Comparison of ENCODE assay signal across 8 cellular contexts in genomic region chr5:177891547-177892356, GRCh38.
DNase-seq lines count a peak whose midpoint lies in the region; ATAC-seq and TF ChIP-seq lines count a peak whose summit lies in the region.
"Not testable (repeated sequence)": the region's sequence is repeated elsewhere in the genome, so short reads cannot be mapped to it uniquely, and the experiment has no call there.

No MANE protein-coding gene starts in this region.

- H3K9me3 ChIP-seq in fibroblast of lung (ENCODE audit: control insufficient read depth, insufficient read depth, low read depth, low read length): not testable (repeated sequence)

- H3K36me3 Mint-ChIP-seq in WTC11, natural killer cell: not testable (repeated sequence)

- H3K27me3 ChIP-seq in fibroblast of lung (ENCODE audit: control insufficient read depth, insufficient read depth, low read length): not testable (repeated sequence)

- not testable (repeated sequence) for H3K9me3 Mint-ChIP-seq in WTC11; natural killer cell; stimulated activated naive CD8-positive, alpha-beta T cell treated with anti-CD3 and anti-CD28 coated beads, Interleukin-15, amount 100 ng/mL, for 72 hours

- POLR2A ChIA-PET in WTC11 (lab: Charles Lee): not testable (repeated sequence)

- intact Hi-C loops in natural killer cell (cut with micrococcal nuclease): not testable (repeated sequence)

- H3K4me3 ChIP-seq in fibroblast of lung (replicated peaks in 1 of 4; ENCODE audit: control extremely low read depth in 1 of 4, insufficient read depth in 1 of 4, low read depth in 3 of 4, low read length in 4 of 4): not testable (repeated sequence)

- H3K9ac ChIP-seq in fibroblast of lung (ENCODE audit: insufficient read depth, low read length): not testable (repeated sequence)

- H3K79me2 ChIP-seq in fibroblast of lung (ENCODE audit: control insufficient read depth, insufficient read depth, low read length): not testable (repeated sequence)

- H3K4me2 ChIP-seq in fibroblast of lung (ENCODE audit: extremely low read depth, insufficient read depth, low read length): not testable (repeated sequence)

- H3K36me3 ChIP-seq in fibroblast of lung (ENCODE audit: control insufficient read depth, insufficient read depth, low read length): not testable (repeated sequence)

- H3K27me3 Mint-ChIP-seq in WTC11 (ENCODE audit: low read depth); natural killer cell (ENCODE audit: low read depth in 2 of 2); stimulated activated naive CD8-positive, alpha-beta T cell treated with anti-CD3 and anti-CD28 coated beads, Interleukin-15, amount 100 ng/mL, for 72 hours: not testable (repeated sequence)

- H3K27ac Mint-ChIP-seq in WTC11; natural killer cell; stimulated activated naive CD8-positive, alpha-beta T cell treated with anti-CD3 and anti-CD28 coated beads, Interleukin-15, amount 100 ng/mL, for 72 hours: not testable (repeated sequence)

- ATAC-seq in GM18502 (IDR thresholded peaks at IDR 0.05; ENCODE audit: poor library complexity, unreplicated experiment) (peak; percentile 93), GM21526 (IDR thresholded peaks at IDR 0.05; ENCODE audit: low FRiP score, unreplicated experiment) (peak; percentile 85), HG03095 (IDR thresholded peaks at IDR 0.05; ENCODE audit: unreplicated experiment) (peak; percentile 82), WTC11 (peak; percentile 99), natural killer cell (peak; percentile 86 to 99 (median 97))
- peak; percentile 94 for ATAC-seq in stimulated activated naive CD8-positive, alpha-beta T cell treated with anti-CD3 and anti-CD28 coated beads, Interleukin-15, amount 100 ng/mL, for 72 hours

- not testable (repeated sequence) for H3K27ac ChIP-seq in fibroblast of lung (ENCODE audit: insufficient read depth, low read length)

- TF ChIP-seq CTCF in WTC11 (IDR thresholded peaks at IDR 0.05): peak; percentile 36; the same call in 1 of the 2 replicates
- TF ChIP-seq CTCF in fibroblast of lung (conservative IDR thresholded peaks at IDR 0.05 in 1 of 2, IDR thresholded peaks at IDR 0.05 in 1 of 2; ENCODE audit: low read depth in 1 of 2, low read length in 2 of 2): peak; percentile 9 to 18
- peak; percentile 14 for TF ChIP-seq CTCF in natural killer cell (IDR thresholded peaks at IDR 0.05)

- DNase-seq in WTC11 (ENCODE audit: low spot score): peak; percentile 21
- peak; percentile 9 for DNase-seq in activated gamma-delta T cell treated with anti-CD3 and anti-CD28 coated beads, Interleukin-2, amount 50 U/mL, for 16 hours (ENCODE audit: low read depth)
- DNase-seq in fibroblast of lung (ENCODE audit: low read depth in 2 of 2); natural killer cell: not testable (repeated sequence)
- peak; percentile 15 to 35 for DNase-seq in stimulated activated naive CD8-positive, alpha-beta T cell treated with anti-CD3 and anti-CD28 coated beads, Interleukin-15, amount 100 ng/mL, for 72 hours

- H3K4me3 Mint-ChIP-seq in WTC11; natural killer cell; stimulated activated naive CD8-positive, alpha-beta T cell treated with anti-CD3 and anti-CD28 coated beads, Interleukin-15, amount 100 ng/mL, for 72 hours: not testable (repeated sequence)

- not testable (repeated sequence) for H4K20me1 ChIP-seq in fibroblast of lung (ENCODE audit: control insufficient read depth, extremely low read depth, insufficient read depth, low read length)

- H3K4me1 ChIP-seq in fibroblast of lung (ENCODE audit: control insufficient read depth, extremely low read depth, insufficient read depth, low read length): not testable (repeated sequence)

- H3K4me1 Mint-ChIP-seq in WTC11; natural killer cell; stimulated activated naive CD8-positive, alpha-beta T cell treated with anti-CD3 and anti-CD28 coated beads, Interleukin-15, amount 100 ng/mL, for 72 hours: not testable (repeated sequence)

- H2AFZ ChIP-seq in fibroblast of lung (ENCODE audit: low read length): not testable (repeated sequence)

- CTCF ChIA-PET in WTC11 (lab: Charles Lee): interaction anchor here (1.2 kb wide), 1 partner anchor 284 kb away, joined by 4 read pairs; no protein-coding TSS in a partner anchor
